In genomic region chr5:160399402-160400353, GRCh38 we compare ENCODE assay signal across 1 cellular context.
TF ChIP-seq lines count a peak whose summit lies in the region.

Gene FAM200C, minus strand, starts transcription at chr5:160400054. Its CDS starts 4,564 bp downstream, at chr5:160395490.

TF ChIP-seq in HepG2, 621 proteins besides CTCF, POLR2A, EP300 and RAD21 (continued from another document and continues in another):
- TF ChIP-seq, protein P1, sequence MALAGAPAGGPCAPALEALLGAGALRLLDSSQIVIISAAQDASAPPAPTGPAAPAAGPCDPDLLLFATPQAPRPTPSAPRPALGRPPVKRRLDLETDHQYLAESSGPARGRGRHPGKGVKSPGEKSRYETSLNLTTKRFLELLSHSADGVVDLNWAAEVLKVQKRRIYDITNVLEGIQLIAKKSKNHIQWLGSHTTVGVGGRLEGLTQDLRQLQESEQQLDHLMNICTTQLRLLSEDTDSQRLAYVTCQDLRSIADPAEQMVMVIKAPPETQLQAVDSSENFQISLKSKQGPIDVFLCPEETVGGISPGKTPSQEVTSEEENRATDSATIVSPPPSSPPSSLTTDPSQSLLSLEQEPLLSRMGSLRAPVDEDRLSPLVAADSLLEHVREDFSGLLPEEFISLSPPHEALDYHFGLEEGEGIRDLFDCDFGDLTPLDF (CRISPR knock-in tag; IDR thresholded peaks at IDR 0.05): peak; percentile 94
- TF ChIP-seq ZNF253 (CRISPR knock-in tag; IDR thresholded peaks at IDR 0.05; ENCODE audit: borderline replicate concordance): no peak
- TF ChIP-seq, protein P2, sequence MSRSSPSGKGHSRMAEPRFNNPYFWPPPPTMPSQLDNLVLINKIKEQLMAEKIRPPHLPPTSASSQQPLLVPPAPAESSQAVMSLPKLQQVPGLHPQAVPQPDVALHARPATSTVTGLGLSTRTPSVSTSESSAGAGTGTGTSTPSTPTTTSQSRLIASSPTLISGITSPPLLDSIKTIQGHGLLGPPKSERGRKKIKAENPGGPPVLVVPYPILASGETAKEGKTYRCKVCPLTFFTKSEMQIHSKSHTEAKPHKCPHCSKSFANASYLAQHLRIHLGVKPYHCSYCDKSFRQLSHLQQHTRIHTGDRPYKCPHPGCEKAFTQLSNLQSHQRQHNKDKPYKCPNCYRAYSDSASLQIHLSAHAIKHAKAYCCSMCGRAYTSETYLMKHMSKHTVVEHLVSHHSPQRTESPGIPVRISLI (CRISPR knock-in tag; IDR thresholded peaks at IDR 0.05; ENCODE audit: borderline replicate concordance): peak; percentile 97
- TF ChIP-seq TFDP1 (CRISPR knock-in tag; IDR thresholded peaks at IDR 0.05; ENCODE audit: borderline replicate concordance): peak; percentile 88
- TF ChIP-seq ZNF225 (CRISPR knock-in tag; IDR thresholded peaks at IDR 0.05): no peak
- TF ChIP-seq ZBTB3 (CRISPR knock-in tag; IDR thresholded peaks at IDR 0.05; ENCODE audit: borderline replicate concordance, low read depth): 0 out of 2 replicates have a peak, but pooled peaks have one; percentile 31
- no peak for TF ChIP-seq ZNF318 (CRISPR knock-in tag; IDR thresholded peaks at IDR 0.05)
- TF ChIP-seq CENPT (CRISPR knock-in tag; IDR thresholded peaks at IDR 0.05; ENCODE audit: low read depth): no peak
- TF ChIP-seq YEATS2 (CRISPR knock-in tag; IDR thresholded peaks at IDR 0.05; ENCODE audit: borderline replicate concordance): peak; percentile 94
- TF ChIP-seq PHF20 (CRISPR knock-in tag; IDR thresholded peaks at IDR 0.05): peak; percentile 81
- peak; percentile 80 for TF ChIP-seq DR1 (CRISPR knock-in tag; IDR thresholded peaks at IDR 0.05)
- no peak for TF ChIP-seq ZNF282 (IDR thresholded peaks at IDR 0.05; ENCODE audit: partially characterized antibody)
- TF ChIP-seq ZNF790 (CRISPR knock-in tag; IDR thresholded peaks at IDR 0.05; ENCODE audit: borderline replicate concordance): peak; percentile 48; the same call in 1 of the 2 replicates
- TF ChIP-seq ZBTB39 (CRISPR knock-in tag; IDR thresholded peaks at IDR 0.05): no peak
- TF ChIP-seq ZNF280B (CRISPR knock-in tag; IDR thresholded peaks at IDR 0.05; ENCODE audit: borderline replicate concordance): peak; percentile 89
- no peak for TF ChIP-seq HNRNPH1 (optimal IDR thresholded peaks at IDR 0.05; ENCODE audit: low read depth, low read length)
- no peak for TF ChIP-seq PRDM4 (CRISPR knock-in tag; IDR thresholded peaks at IDR 0.05; ENCODE audit: borderline replicate concordance)
- no peak for TF ChIP-seq ZNF207 (IDR thresholded peaks at IDR 0.05; ENCODE audit: borderline replicate concordance)
- no peak for TF ChIP-seq ZKSCAN1 (IDR thresholded peaks at IDR 0.05; ENCODE audit: low read length)
- peak; percentile 100 for TF ChIP-seq PHF8 (CRISPR knock-in tag; IDR thresholded peaks at IDR 0.05)
- no peak for TF ChIP-seq ZNF263 (CRISPR knock-in tag; IDR thresholded peaks at IDR 0.05)
- TF ChIP-seq, protein P3, sequence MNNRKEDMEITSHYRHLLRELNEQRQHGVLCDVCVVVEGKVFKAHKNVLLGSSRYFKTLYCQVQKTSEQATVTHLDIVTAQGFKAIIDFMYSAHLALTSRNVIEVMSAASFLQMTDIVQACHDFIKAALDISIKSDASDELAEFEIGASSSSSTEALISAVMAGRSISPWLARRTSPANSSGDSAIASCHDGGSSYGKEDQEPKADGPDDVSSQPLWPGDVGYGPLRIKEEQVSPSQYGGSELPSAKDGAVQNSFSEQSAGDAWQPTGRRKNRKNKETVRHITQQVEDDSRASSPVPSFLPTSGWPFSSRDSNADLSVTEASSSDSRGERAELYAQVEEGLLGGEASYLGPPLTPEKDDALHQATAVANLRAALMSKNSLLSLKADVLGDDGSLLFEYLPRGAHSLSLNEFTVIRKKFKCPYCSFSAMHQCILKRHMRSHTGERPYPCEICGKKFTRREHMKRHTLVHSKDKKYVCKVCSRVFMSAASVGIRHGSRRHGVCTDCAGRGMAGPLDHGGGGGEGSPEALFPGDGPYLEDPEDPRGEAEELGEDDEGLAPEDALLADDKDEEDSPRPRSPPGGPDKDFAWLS (CRISPR knock-in tag; IDR thresholded peaks at IDR 0.05; ENCODE audit: borderline replicate concordance): no peak
- TF ChIP-seq HNF4G (IDR thresholded peaks at IDR 0.05; ENCODE audit: borderline replicate concordance, low read depth, low read length): no peak
- TF ChIP-seq HNF4G (CRISPR knock-in tag; IDR thresholded peaks at IDR 0.05; ENCODE audit: borderline replicate concordance, low read depth): no peak
- peak; percentile 61; the same call in 1 of the 2 replicates for TF ChIP-seq ZFP91 (CRISPR knock-in tag; IDR thresholded peaks at IDR 0.05; ENCODE audit: borderline replicate concordance)
- TF ChIP-seq, protein P4, sequence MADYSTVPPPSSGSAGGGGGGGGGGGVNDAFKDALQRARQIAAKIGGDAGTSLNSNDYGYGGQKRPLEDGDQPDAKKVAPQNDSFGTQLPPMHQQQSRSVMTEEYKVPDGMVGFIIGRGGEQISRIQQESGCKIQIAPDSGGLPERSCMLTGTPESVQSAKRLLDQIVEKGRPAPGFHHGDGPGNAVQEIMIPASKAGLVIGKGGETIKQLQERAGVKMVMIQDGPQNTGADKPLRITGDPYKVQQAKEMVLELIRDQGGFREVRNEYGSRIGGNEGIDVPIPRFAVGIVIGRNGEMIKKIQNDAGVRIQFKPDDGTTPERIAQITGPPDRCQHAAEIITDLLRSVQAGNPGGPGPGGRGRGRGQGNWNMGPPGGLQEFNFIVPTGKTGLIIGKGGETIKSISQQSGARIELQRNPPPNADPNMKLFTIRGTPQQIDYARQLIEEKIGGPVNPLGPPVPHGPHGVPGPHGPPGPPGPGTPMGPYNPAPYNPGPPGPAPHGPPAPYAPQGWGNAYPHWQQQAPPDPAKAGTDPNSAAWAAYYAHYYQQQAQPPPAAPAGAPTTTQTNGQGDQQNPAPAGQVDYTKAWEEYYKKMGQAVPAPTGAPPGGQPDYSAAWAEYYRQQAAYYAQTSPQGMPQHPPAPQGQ (CRISPR knock-in tag; IDR thresholded peaks at IDR 0.05; ENCODE audit: borderline replicate concordance): no peak
- peak; percentile 81; the same call in 1 of the 2 replicates for TF ChIP-seq ZNF333 (CRISPR knock-in tag; IDR thresholded peaks at IDR 0.05; ENCODE audit: borderline replicate concordance)
- peak; percentile 77 for TF ChIP-seq HIVEP1 (CRISPR knock-in tag; IDR thresholded peaks at IDR 0.05)
- no peak for TF ChIP-seq STAG1 (CRISPR knock-in tag; IDR thresholded peaks at IDR 0.05)
- no peak for TF ChIP-seq ZNF629 (CRISPR knock-in tag; conservative IDR thresholded peaks at IDR 0.05)
- TF ChIP-seq TGIF2 (CRISPR knock-in tag; IDR thresholded peaks at IDR 0.05): no peak
